In the genomic region with DNA sequence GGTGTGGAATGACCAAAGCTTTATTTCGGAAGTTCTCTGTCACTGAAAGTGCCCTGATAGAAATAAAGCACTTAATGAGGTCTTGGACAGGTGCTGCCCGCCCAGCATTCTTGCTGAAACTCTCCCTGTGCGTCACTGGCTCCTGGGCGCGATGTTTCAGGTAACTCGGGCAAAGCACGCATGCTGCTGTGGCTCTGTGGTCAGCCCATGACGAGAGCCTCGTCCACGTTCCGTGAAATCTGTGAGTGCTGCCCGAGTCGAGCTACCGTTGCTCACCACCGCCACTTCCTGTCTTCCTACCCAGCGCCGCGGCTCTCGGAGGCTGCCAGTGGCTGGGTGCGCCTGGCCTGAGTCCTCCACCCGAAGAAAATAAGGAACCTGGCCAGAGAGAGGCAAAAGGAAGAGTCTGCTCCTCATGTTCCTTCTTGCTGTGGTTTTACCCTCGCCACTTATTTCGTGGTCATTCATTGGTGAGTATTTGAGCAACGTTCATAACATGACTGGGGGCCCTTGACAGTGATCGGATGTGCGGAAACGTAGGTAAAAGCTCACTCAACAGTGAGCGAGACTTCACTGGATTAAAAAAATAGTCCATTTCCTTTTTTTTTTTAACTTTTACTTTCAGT, we compare ENCODE assay signal across 8 cellular contexts.
A peak's percentile ranks its signal among the peaks of the same experiment; 100 is the strongest.
DNase-seq lines count a peak whose midpoint lies in the region; ATAC-seq and FAIRE-seq lines count a peak whose summit lies in the region.

No MANE protein-coding gene starts in this region.

- no peaks in the 10 kb centered on the region for H3K36me3 ChIP-seq in small intestine (ENCODE audit: control insufficient read depth in 2 of 2, insufficient read depth in 2 of 2, low read length in 2 of 2)

- H3K27me3 ChIP-seq in small intestine (ENCODE audit: control insufficient read depth in 2 of 2, insufficient read depth in 2 of 2, low read length in 2 of 2) = no peaks in the 10 kb centered on the region

- peak; percentile 77 for ATAC-seq in GM19372 (IDR thresholded peaks at IDR 0.05; ENCODE audit: low read depth, unreplicated experiment)
- ATAC-seq in HG03457 (IDR thresholded peaks at IDR 0.05; ENCODE audit: unreplicated experiment) = peak; percentile 67

- peak; percentile 29 to 51 for DNase-seq in activated CD4-positive, alpha-beta T cell treated with anti-CD3 and anti-CD28 coated beads for 24 hours (ENCODE audit: low read depth in 2 of 2)
- DNase-seq in effector CD8-positive, alpha-beta T cell (lab: John Stamatoyannopoulos, UW) = peak; percentile 44
- peak; percentile 57 for DNase-seq in small intestine
- no peak for DNase-seq in GM03348 (ENCODE audit: low spot score)
- no peak for DNase-seq in urothelium cell line (ENCODE audit: low spot score)
- DNase-seq in NCI-H748 treated with DMSO at 0.1 percent for 48 hours (lab: John Stamatoyannopoulos, UW) = no peak

- H3K4me3 ChIP-seq in small intestine (ENCODE audit: low read depth in 1 of 2, low read length in 2 of 2) = no peak overlapping the region

- no peak for FAIRE-seq in small intestine (lab: Jason Lieb, UNC)
- FAIRE-seq in urothelium cell line (lab: Jason Lieb, UNC) = no peak

- H3K4me1 ChIP-seq in small intestine (ENCODE audit: control insufficient read depth in 2 of 2, insufficient read depth in 1 of 2, low read depth in 1 of 2, low read length in 1 of 2) = no peaks in the 10 kb centered on the region

- H3K9me3 ChIP-seq in small intestine (ENCODE audit: control insufficient read depth, low read depth) = no peaks in the 10 kb centered on the region

- 63 to 84% (median 69%) methylated on average over 28 of the region's 28 CpGs for WGBS in small intestine, 3 donors

- H3K27ac ChIP-seq in small intestine (ENCODE audit: low read depth in 1 of 2, low read length in 1 of 2) = peak overlapping the region; percentile 35 to 92

Comparison
In these comparisons a context has a peak if more than half of its experiments do, and no peak if none do; other contexts are left out.
1. DNase-seq: peak in activated CD4-positive, alpha-beta T cell treated with anti-CD3 and anti-CD28 coated beads for 24 hours (2 of 2), effector CD8-positive, alpha-beta T cell (single experiment) and small intestine (single experiment); none in GM03348 (single experiment), urothelium cell line (single experiment) and NCI-H748 treated with DMSO at 0.1 percent for 48 hours (single experiment).